In genomic region chr16:89300976-89301360, GRCh38 we compare ENCODE assay signal across 11 cellular contexts.
DNase-seq lines count a peak whose midpoint lies in the region; ATAC-seq and TF ChIP-seq lines count a peak whose summit lies in the region.
"Had no signal": no experiment of that assay in that cellular context is flagged by ENCODE, and none has a peak within 500 bp of the region (broad histone marks: within the 10 kb centered on the region; RNA-seq: fewer than 3 reads in every experiment).

No MANE protein-coding gene starts in this region.

- H3K9me3 Mint-ChIP-seq in GM23338 = no peaks in the 10 kb centered on the region; the same call in 1 of the 3 replicates
- H3K9me3 Mint-ChIP-seq: activated CD4-positive, alpha-beta T cell treated with anti-CD3 and anti-CD28 coated beads, Interleukin-2, amount 10 ng/mL, durations not matched to agents 24 days and 14 days had no signal

- H3K79me2 ChIP-seq in GM23338 (replicated peaks; ENCODE audit: insufficient read depth) (peaks cover 76% of the 10 kb centered on the region), smooth muscle cell (ENCODE audit: low read depth) (peaks cover 75% of the 10 kb centered on the region)

- no peaks in the 10 kb centered on the region for H3K27me3 ChIP-seq in GM23338 (ENCODE audit: insufficient read depth)
- H3K27me3 ChIP-seq in body of pancreas = no peaks in the 10 kb centered on the region
- no peaks in the 10 kb centered on the region for H3K27me3 ChIP-seq in right cardiac atrium (ENCODE audit: control insufficient read depth, insufficient read depth)
- no peaks in the 10 kb centered on the region for H3K27me3 ChIP-seq in smooth muscle cell (ENCODE audit: low read depth)

- H3F3A ChIP-seq in GM23338 (replicated peaks; ENCODE audit: low read depth) = peaks cover 12% of the 10 kb centered on the region; the same call in 1 of the 2 replicates
- H3F3A ChIP-seq in smooth muscle cell (ENCODE audit: low read depth) = no peaks in the 10 kb centered on the region

- no peak overlapping the region for H3K9ac ChIP-seq in smooth muscle cell (ENCODE audit: low read depth)

- H3K4me1 Mint-ChIP-seq in GM23338 = peaks cover 30% of the 10 kb centered on the region

- TF ChIP-seq CTCF in GM23338 (conservative IDR thresholded peaks at IDR 0.05; ENCODE audit: low read depth in 2 of 2) (no peak), body of pancreas (IDR thresholded peaks at IDR 0.05) (no peak), smooth muscle cell (IDR thresholded peaks at IDR 0.05; ENCODE audit: borderline replicate concordance, insufficient read depth, poor library complexity, severe bottlenecking) (no peak)

- no peaks in the 10 kb centered on the region for H3K9me2 ChIP-seq in GM23338 (ENCODE audit: insufficient read depth)

- H3K36me3 Mint-ChIP-seq in GM23338 (ENCODE audit: low read depth) = peaks cover 45% of the 10 kb centered on the region

- H3K27me3 Mint-ChIP-seq in GM23338 (ENCODE audit: insufficient read depth, low read depth, poor library complexity) = peaks cover 35% of the 10 kb centered on the region
- H3K27me3 Mint-ChIP-seq: activated CD4-positive, alpha-beta T cell treated with anti-CD3 and anti-CD28 coated beads, Interleukin-2, amount 10 ng/mL, durations not matched to agents 24 days and 14 days had no signal

- no peak for TF ChIP-seq POLR2A in body of pancreas (IDR thresholded peaks at IDR 0.05)

- H3K36me3 ChIP-seq in GM23338 (ENCODE audit: insufficient read depth) (no peaks in the 10 kb centered on the region), body of pancreas (replicated peaks in 1 of 2; ENCODE audit: insufficient read depth in 1 of 2, low read depth in 2 of 2) (peaks cover 0 to 4% of the 10 kb centered on the region in 2 donors), smooth muscle cell (ENCODE audit: low read depth) (no peaks in the 10 kb centered on the region)

- DNase-seq in GM23338 (ENCODE audit: low spot score) (no peak), body of pancreas (no peak), right cardiac atrium (peak; percentile 59 to 74 (median 62)), smooth muscle cell (lab: John Stamatoyannopoulos, UW; ENCODE audit: unreplicated experiment) (no peak), NCI-H2171 (lab: John Stamatoyannopoulos, UW) (no peak), NCI-H345 treated with DMSO at 0.1 percent for 48 hours (lab: John Stamatoyannopoulos, UW; ENCODE audit: unreplicated experiment) (no peak), nucleus accumbens (lab: John Stamatoyannopoulos, UW) (no peak)
- DNase-seq: activated CD4-positive, alpha-beta T cell treated with anti-CD3 and anti-CD28 coated beads, Interleukin-2, amount 10 ng/mL, durations not matched to agents 24 days and 14 days; mesendoderm; NCI-H1105 treated with DMSO at 0.1 percent for 48 hours had no signal

- peaks cover 40% of the 10 kb centered on the region for H4K20me1 ChIP-seq in GM23338 (replicated peaks; ENCODE audit: insufficient read depth)
- peaks cover 88% of the 10 kb centered on the region for H4K20me1 ChIP-seq in smooth muscle cell (ENCODE audit: low read depth)

- intact Hi-C loops in body of pancreas (cut with DNase I) = no loop called here
- intact Hi-C loops in right cardiac atrium (cut with DNase I) = no loop called here

- no peak overlapping the region for H3K4me3 Mint-ChIP-seq in GM23338
- H3K4me3 Mint-ChIP-seq: activated CD4-positive, alpha-beta T cell treated with anti-CD3 and anti-CD28 coated beads, Interleukin-2, amount 10 ng/mL, durations not matched to agents 24 days and 14 days had no signal

- no peak overlapping the region for H2AFZ ChIP-seq in GM23338
- no peak overlapping the region for H2AFZ ChIP-seq in smooth muscle cell (ENCODE audit: low read depth)

- H3K4me3 ChIP-seq in GM23338 (no peak overlapping the region), body of pancreas (no peak overlapping the region), right cardiac atrium (ENCODE audit: low read length) (no peak overlapping the region), smooth muscle cell (no peak overlapping the region)

- no peak overlapping the region for H3K4me2 ChIP-seq in GM23338
- no peak overlapping the region for H3K4me2 ChIP-seq in smooth muscle cell

- no peak overlapping the region for H3K27ac ChIP-seq in GM23338 (ENCODE audit: low read depth)
- peak overlapping the region; percentile 32 to 87 (median 78) for H3K27ac ChIP-seq in body of pancreas
- peak overlapping the region; percentile 95 for H3K27ac ChIP-seq in right cardiac atrium (ENCODE audit: low read length)
- peak overlapping the region; percentile 11 for H3K27ac ChIP-seq in smooth muscle cell (ENCODE audit: low read depth)

- H3K9me3 ChIP-seq in body of pancreas (no peaks in the 10 kb centered on the region), right cardiac atrium (ENCODE audit: control insufficient read depth, low read length) (no peaks in the 10 kb centered on the region), smooth muscle cell (replicated peaks; ENCODE audit: low read depth) (no peaks in the 10 kb centered on the region)

- ATAC-seq in GM23338 (no peak), body of pancreas (no peak), right cardiac atrium (peak; percentile 14 to 26), GM21423 (IDR thresholded peaks at IDR 0.05; ENCODE audit: unreplicated experiment) (no peak)

- 74 to 78% methylated on average over 9 of the region's 9 CpGs for WGBS in body of pancreas, 2 donors
- 71% methylated on average over 9 of the region's 9 CpGs for WGBS in right cardiac atrium
- 96% methylated on average over 9 of the region's 9 CpGs for WGBS in smooth muscle cell (ENCODE audit: low lambda C conversion rate)

- peak overlapping the region; percentile 68 for H3K27ac Mint-ChIP-seq in GM23338
- H3K27ac Mint-ChIP-seq: activated CD4-positive, alpha-beta T cell treated with anti-CD3 and anti-CD28 coated beads, Interleukin-2, amount 10 ng/mL, durations not matched to agents 24 days and 14 days had no signal

- peaks cover 13% of the 10 kb centered on the region for H3K4me1 ChIP-seq in GM23338 (ENCODE audit: insufficient read depth)
- H3K4me1 ChIP-seq in body of pancreas = peaks cover 28% of the 10 kb centered on the region
- H3K4me1 ChIP-seq in right cardiac atrium (ENCODE audit: control insufficient read depth, insufficient read depth, low read length) = peaks cover 8% of the 10 kb centered on the region
- H3K4me1 ChIP-seq in smooth muscle cell (ENCODE audit: low read depth) = peaks cover 12% of the 10 kb centered on the region

TF ChIP-seq in GM23338, 12 proteins besides CTCF, POLR2A, EP300 and RAD21 (continues in another document):
- TF ChIP-seq EZH2 (IDR thresholded peaks at IDR 0.05; ENCODE audit: low read depth, unreplicated experiment) (no peak), STAT1 (IDR thresholded peaks at IDR 0.05; ENCODE audit: unreplicated experiment) (no peak), POLR2AphosphoS5 (IDR thresholded peaks at IDR 0.05; ENCODE audit: low read depth) (no peak), ZNF331 (CRISPR knock-in tag; IDR thresholded peaks at IDR 0.05; ENCODE audit: low read depth) (no peak), EZH2phosphoT487 (IDR thresholded peaks at IDR 0.05; ENCODE audit: unreplicated experiment) (no peak), REST (IDR thresholded peaks at IDR 0.05; ENCODE audit: unreplicated experiment) (no peak), CREB1 (CRISPR knock-in tag; IDR thresholded peaks at IDR 0.05; ENCODE audit: low read depth) (no peak)

Comparison
In these comparisons a context has a peak if more than half of its experiments do, and no peak if none do; other contexts are left out.
1. ATAC-seq: peak in right cardiac atrium (2 of 2); none in GM23338 (single experiment), body of pancreas (single experiment) and GM21423 (single experiment).
2. DNase-seq: peak in right cardiac atrium (3 of 3); none in GM23338 (single experiment), body of pancreas (0 of 4), smooth muscle cell (single experiment), NCI-H2171 (single experiment), NCI-H345 treated with DMSO at 0.1 percent for 48 hours (single experiment) and nucleus accumbens (0 of 56).